In genomic region chr15:42931702-42932486, GRCh38 we compare ENCODE assay signal across 18 cellular contexts. TPM values are rescaled to one million over a fixed set of nuclear protein-coding genes. Genes with fewer than 3 reads are reported as not detected.
DNase-seq lines count a peak whose midpoint lies in the region; ATAC-seq and TF ChIP-seq lines count a peak whose summit lies in the region.
"Had no signal": no experiment of that assay in that cellular context is flagged by ENCODE, and none has a peak within 500 bp of the region (broad histone marks: within the 10 kb centered on the region; RNA-seq: fewer than 3 reads in every experiment).

No MANE protein-coding gene starts in this region.

- no peak for ATAC-seq in naive thymus-derived CD8-positive, alpha-beta T cell
- no peak for ATAC-seq in GM19455 (IDR thresholded peaks at IDR 0.05; ENCODE audit: unreplicated experiment)
- ATAC-seq: GM12878 had no signal

- no peak overlapping the region for H3K4me3 Mint-ChIP-seq in naive thymus-derived CD8-positive, alpha-beta T cell
- H3K4me3 Mint-ChIP-seq: CD8-positive, alpha-beta memory T cell had no signal

- no peaks in the 10 kb centered on the region for H3K9me3 Mint-ChIP-seq in naive thymus-derived CD8-positive, alpha-beta T cell

- H3K4me1 Mint-ChIP-seq in naive thymus-derived CD8-positive, alpha-beta T cell = peaks cover 0 to 3% (median 0%) of the 10 kb centered on the region in 4 donors
- H3K4me1 Mint-ChIP-seq: CD8-positive, alpha-beta memory T cell had no signal

- no peaks in the 10 kb centered on the region for H3K27me3 Mint-ChIP-seq in naive thymus-derived CD8-positive, alpha-beta T cell
- H3K27me3 Mint-ChIP-seq: CD8-positive, alpha-beta memory T cell had no signal

- POLR2A ChIA-PET in naive thymus-derived CD8-positive, alpha-beta T cell (lab: Charles Lee) = no interaction called here

- H3K27ac Mint-ChIP-seq in naive thymus-derived CD8-positive, alpha-beta T cell = no peak overlapping the region

- H3K4me3 ChIP-seq in SJCRH30 (no peak overlapping the region), prostate gland (no peak overlapping the region), ascending aorta (no peak overlapping the region)
- H3K4me3 ChIP-seq: BLaER1, GM12878, GM23248, HAP-1 had no signal

- H3K27ac ChIP-seq in SJCRH30 = no peak overlapping the region
- H3K27ac ChIP-seq in prostate gland = no peak overlapping the region
- no peak overlapping the region for H3K27ac ChIP-seq in ascending aorta
- H3K27ac ChIP-seq: 22Rv1, BLaER1, GM23248 had no signal

- intact Hi-C loops in prostate gland (cut with DNase I) (no loop called here), ascending aorta (cut with DNase I) (no loop called here)

- DNase-seq in NCI-H82 (lab: John Stamatoyannopoulos, UW) (peak; percentile 62), NCI-H82 treated with DMSO at 0.1 percent for 48 hours (lab: John Stamatoyannopoulos, UW; ENCODE audit: unreplicated experiment) (no peak), SJCRH30 (peak; percentile 12 to 13), prostate gland (ENCODE audit: low spot score) (peak; percentile 60), ascending aorta (ENCODE audit: low spot score in 2 of 2) (no peak)
- no peak for DNase-seq in naive thymus-derived CD8-positive, alpha-beta T cell
- DNase-seq: CD8-positive, alpha-beta memory T cell; COR-L47; DMS 273 treated with DMSO at 0.1 percent for 48 hours; DMS53; DND-41; EL; GM23248 had no signal

- H3K36me3 Mint-ChIP-seq in naive thymus-derived CD8-positive, alpha-beta T cell = no peaks in the 10 kb centered on the region
- H3K36me3 Mint-ChIP-seq: CD8-positive, alpha-beta memory T cell had no signal

- 55% methylated on average over 7 of the region's 7 CpGs for WGBS in prostate gland

- H3K27me3 ChIP-seq in SJCRH30 (no peaks in the 10 kb centered on the region), prostate gland (replicated peaks; ENCODE audit: insufficient read depth) (no peaks in the 10 kb centered on the region), ascending aorta (no peaks in the 10 kb centered on the region)
- H3K27me3 ChIP-seq: BLaER1 had no signal

- TF ChIP-seq CTCF in prostate gland (IDR thresholded peaks at IDR 0.05) (no peak), ascending aorta (IDR thresholded peaks at IDR 0.05) (no peak)

- TF ChIP-seq POLR2A in prostate gland (IDR thresholded peaks at IDR 0.05) = no peak

- H3K36me3 ChIP-seq in SJCRH30 (no peaks in the 10 kb centered on the region), prostate gland (no peaks in the 10 kb centered on the region), ascending aorta (no peaks in the 10 kb centered on the region)
- H3K36me3 ChIP-seq: BLaER1, HAP-1 had no signal

- H3K9me3 ChIP-seq in SJCRH30 (replicated peaks) = no peaks in the 10 kb centered on the region
- no peaks in the 10 kb centered on the region for H3K9me3 ChIP-seq in prostate gland
- H3K9me3 ChIP-seq in ascending aorta = no peaks in the 10 kb centered on the region
- H3K9me3 ChIP-seq: BLaER1, HAP-1 had no signal

- H3K4me1 ChIP-seq in SJCRH30 (no peaks in the 10 kb centered on the region), prostate gland (replicated peaks) (no peaks in the 10 kb centered on the region), ascending aorta (peaks cover 0 to 12% of the 10 kb centered on the region in 2 donors)
- H3K4me1 ChIP-seq: HAP-1 had no signal

RNA-seq across cellular contexts. Expression of gene TTBK2, which starts 11.3 kb away (rescaled TPM):
- total RNA-seq in SJCRH30 (2014; rRNA removed; shearing (Covaris generic)) = 10.9 and 11.1 TPM in 2 replicates
- total RNA-seq in prostate gland (10 to 100 TPM; 20.4 to 30.3 TPM), ascending aorta (25.3 TPM)
- 10 to 100 TPM; 28.9 to 32.1 TPM for total RNA-seq in naive thymus-derived CD8-positive, alpha-beta T cell
- polyA plus RNA-seq in naive thymus-derived CD8-positive, alpha-beta T cell = 10 to 100 TPM; 11.2 to 13.4 (median 13.1) TPM

Comparison
In these comparisons a context has a peak if more than half of its experiments do, and no peak if none do; other contexts are left out.
1. DNase-seq: peak in NCI-H82 (single experiment), SJCRH30 (2 of 2) and prostate gland (single experiment); none in NCI-H82 treated with DMSO at 0.1 percent for 48 hours (single experiment), ascending aorta (0 of 2) and naive thymus-derived CD8-positive, alpha-beta T cell (0 of 10).